34 cellular contexts compared by ENCODE assay signal in genomic region chr4:102774254-102774653, GRCh38.
"Had no signal": no experiment of that assay in that cellular context is flagged by ENCODE, and none has a peak within 500 bp of the region (broad histone marks: within the 10 kb centered on the region; RNA-seq: fewer than 3 reads in every experiment).

No MANE protein-coding gene starts in this region.

- H3K36me3 ChIP-seq: adrenal gland, ascending aorta, brain microvascular endothelial cell, breast epithelium, cardiac muscle cell had no signal

- FAIRE-seq: astrocyte, bronchial epithelial cell had no signal

- ATAC-seq: activated naive CD4-positive, alpha-beta T cell treated with anti-CD3 and anti-CD28 coated beads, Interleukin-2, amount 50 U/mL, for 72 hours; activated naive CD8-positive, alpha-beta T cell treated with anti-CD3 and anti-CD28 coated beads, Interleukin-2, amount 50 U/mL, for 24 hours; activated T-cell treated with anti-CD3 and anti-CD28 coated beads, Interleukin-2, amount 50 U/mL, for 4 hours; activated T-cell treated with anti-CD3 and anti-CD28 coated beads, Interleukin-2, amount 50 U/mL, for 72 hours; activated T-helper 17 cell treated with anti-CD3 and anti-CD28 coated beads, Interleukin-2, amount 50 U/mL, for 72 hours; body of pancreas had no signal

- H3K27me3 ChIP-seq: adrenal gland, ascending aorta, body of pancreas, brain microvascular endothelial cell, breast epithelium, cardiac muscle cell had no signal

- H3K4me3 ChIP-seq: adrenal gland, ascending aorta, body of pancreas, breast epithelium, cardiac muscle cell had no signal

- DNase-seq: activated effector memory CD4-positive, alpha-beta T cell treated with anti-CD3 and anti-CD28 coated beads, Interleukin-2, amount 50 U/mL, for 16 hours; activated effector memory CD4-positive, alpha-beta T cell treated with Interleukin-2 at 50 U/mL for 16 hours; activated gamma-delta T cell; activated gamma-delta T cell treated with Interleukin-2 at 50 U/mL for 16 hours; activated naive CD4-positive, alpha-beta T cell; activated naive CD4-positive, alpha-beta T cell treated with anti-CD3 and anti-CD28 coated beads for 36 hours; activated naive CD4-positive, alpha-beta T cell treated with anti-CD3 and anti-CD28 coated beads, Interleukin-2, amount 10 ng/mL, durations not matched to agents 7 days and 5 days; activated naive CD4-positive, alpha-beta T cell treated with anti-CD3 and anti-CD28 coated beads, Interleukin-2, amount 50 U/mL, for 16 hours; activated naive CD4-positive, alpha-beta T cell treated with Interleukin-2 at 50 U/mL for 16 hours; activated naive CD8-positive, alpha-beta T cell treated with anti-CD3 and anti-CD28 coated beads for 36 hours; activated naive CD8-positive, alpha-beta T cell treated with anti-CD3 and anti-CD28 coated beads, Interleukin-2, amount 10 ng/mL, durations not matched to agents 7 days and 5 days; activated naive CD8-positive, alpha-beta T cell treated with anti-CD3 and anti-CD28 coated beads, Interleukin-2, amount 50 U/mL, for 24 hours; activated T-cell treated with anti-CD3 and anti-CD28 coated beads, Interleukin-2, amount 50 U/mL, for 1 hour; activated T-cell treated with anti-CD3 and anti-CD28 coated beads, Interleukin-2, amount 50 U/mL, for 24 hours; activated T-cell treated with anti-CD3 and anti-CD28 coated beads, Interleukin-2, amount 50 U/mL, for 4 hours; activated T-cell treated with anti-CD3 and anti-CD28 coated beads, Interleukin-2, amount 50 U/mL, for 48 hours; activated T-cell treated with anti-CD3 and anti-CD28 coated beads, Interleukin-2, amount 50 U/mL, for 72 hours; adrenal gland; amniotic stem cell; amygdala; anterior cingulate cortex; aorta; body of pancreas; brain microvascular endothelial cell; caudate nucleus; central memory CD4-positive, alpha-beta T cell; cerebellar nuclear complex had no signal

- H3K27ac ChIP-seq: adrenal gland, ascending aorta, body of pancreas, brain microvascular endothelial cell, breast epithelium, cardiac muscle cell had no signal

- H3K9me3 ChIP-seq: adrenal gland, ascending aorta, body of pancreas, breast epithelium had no signal

- H3K4me1 ChIP-seq: adrenal gland, ascending aorta, breast epithelium had no signal
